ENCODE assay signal across 2 cellular contexts in genomic region chr15:95784508-95784907, GRCh38.
A peak's percentile ranks its signal among the peaks of the same experiment; 100 is the strongest.
TF ChIP-seq lines count a peak whose summit lies in the region.

No MANE protein-coding gene starts in this region.

TF ChIP-seq in HEK293, 187 proteins besides CTCF, POLR2A, EP300 and RAD21 (continued from another document):
- TF ChIP-seq MEIS1 (CRISPR knock-in tag; IDR thresholded peaks at IDR 0.05; ENCODE audit: borderline replicate concordance): no peak
- 0 out of 2 replicates have a peak, but pooled peaks have one; percentile 31 for TF ChIP-seq ZNF626 (tag by site-specific recombination; IDR thresholded peaks at IDR 0.05)
- peak; percentile 87 for TF ChIP-seq SETDB1 (IDR thresholded peaks at IDR 0.05; ENCODE audit: insufficient read length, low read length)
- TF ChIP-seq ZNF692 (tag by site-specific recombination; IDR thresholded peaks at IDR 0.05): no peak
- TF ChIP-seq ZEB2 (tag by site-specific recombination; IDR thresholded peaks at IDR 0.05): no peak
- TF ChIP-seq ZNF416 (tag by site-specific recombination; IDR thresholded peaks at IDR 0.05): no peak
- no peak for TF ChIP-seq GLI2 (tag by site-specific recombination; IDR thresholded peaks at IDR 0.05; ENCODE audit: borderline replicate concordance, low read depth)
- TF ChIP-seq ZFP41 (tag by site-specific recombination; IDR thresholded peaks at IDR 0.05; ENCODE audit: borderline replicate concordance): no peak
- no peak for TF ChIP-seq BCL11B (tag by site-specific recombination; IDR thresholded peaks at IDR 0.05; ENCODE audit: low read depth)

TF ChIP-seq in K562, 482 proteins besides CTCF, POLR2A, EP300 and RAD21 (continued from another document):
- TF ChIP-seq CBX3 (IDR thresholded peaks at IDR 0.05; ENCODE audit: borderline replicate concordance in 1 of 2, low read length in 2 of 2) (peak in 1 of 2 experiments; percentile 68; a peak in 1 of 3 replicates), HIVEP1 (CRISPR knock-in tag; IDR thresholded peaks at IDR 0.05) (no peak), TRIM28 (IDR thresholded peaks at IDR 0.05) (peak; percentile 82), U2AF1 (optimal IDR thresholded peaks at IDR 0.05; ENCODE audit: low read depth, low read length) (no peak), TRIM24 (IDR thresholded peaks at IDR 0.05) (peak in 1 of 2 experiments; percentile 19; a peak in 1 of 4 replicates), KLF1 (tag; IDR thresholded peaks at IDR 0.05) (no peak), CBX1 (IDR thresholded peaks at IDR 0.05; ENCODE audit: low read depth) (0 out of 2 replicates have a peak, but pooled peaks have one; percentile 70)
- TF ChIP-seq, protein P1, sequence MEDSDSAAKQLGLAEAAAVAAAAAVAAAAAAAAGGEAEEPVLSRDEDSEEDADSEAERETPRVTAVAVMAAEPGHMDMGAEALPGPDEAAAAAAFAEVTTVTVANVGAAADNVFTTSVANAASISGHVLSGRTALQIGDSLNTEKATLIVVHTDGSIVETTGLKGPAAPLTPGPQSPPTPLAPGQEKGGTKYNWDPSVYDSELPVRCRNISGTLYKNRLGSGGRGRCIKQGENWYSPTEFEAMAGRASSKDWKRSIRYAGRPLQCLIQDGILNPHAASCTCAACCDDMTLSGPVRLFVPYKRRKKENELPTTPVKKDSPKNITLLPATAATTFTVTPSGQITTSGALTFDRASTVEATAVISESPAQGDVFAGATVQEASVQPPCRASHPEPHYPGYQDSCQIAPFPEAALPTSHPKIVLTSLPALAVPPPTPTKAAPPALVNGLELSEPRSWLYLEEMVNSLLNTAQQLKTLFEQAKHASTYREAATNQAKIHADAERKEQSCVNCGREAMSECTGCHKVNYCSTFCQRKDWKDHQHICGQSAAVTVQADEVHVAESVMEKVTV (CRISPR knock-in tag; IDR thresholded peaks at IDR 0.05): no peak
- TF ChIP-seq, protein P2, sequence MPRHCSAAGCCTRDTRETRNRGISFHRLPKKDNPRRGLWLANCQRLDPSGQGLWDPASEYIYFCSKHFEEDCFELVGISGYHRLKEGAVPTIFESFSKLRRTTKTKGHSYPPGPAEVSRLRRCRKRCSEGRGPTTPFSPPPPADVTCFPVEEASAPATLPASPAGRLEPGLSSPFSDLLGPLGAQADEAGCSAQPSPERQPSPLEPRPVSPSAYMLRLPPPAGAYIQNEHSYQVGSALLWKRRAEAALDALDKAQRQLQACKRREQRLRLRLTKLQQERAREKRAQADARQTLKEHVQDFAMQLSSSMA (CRISPR knock-in tag; IDR thresholded peaks at IDR 0.05): no peak
